ENCODE assay signal across 1 cellular context in the genomic region with DNA sequence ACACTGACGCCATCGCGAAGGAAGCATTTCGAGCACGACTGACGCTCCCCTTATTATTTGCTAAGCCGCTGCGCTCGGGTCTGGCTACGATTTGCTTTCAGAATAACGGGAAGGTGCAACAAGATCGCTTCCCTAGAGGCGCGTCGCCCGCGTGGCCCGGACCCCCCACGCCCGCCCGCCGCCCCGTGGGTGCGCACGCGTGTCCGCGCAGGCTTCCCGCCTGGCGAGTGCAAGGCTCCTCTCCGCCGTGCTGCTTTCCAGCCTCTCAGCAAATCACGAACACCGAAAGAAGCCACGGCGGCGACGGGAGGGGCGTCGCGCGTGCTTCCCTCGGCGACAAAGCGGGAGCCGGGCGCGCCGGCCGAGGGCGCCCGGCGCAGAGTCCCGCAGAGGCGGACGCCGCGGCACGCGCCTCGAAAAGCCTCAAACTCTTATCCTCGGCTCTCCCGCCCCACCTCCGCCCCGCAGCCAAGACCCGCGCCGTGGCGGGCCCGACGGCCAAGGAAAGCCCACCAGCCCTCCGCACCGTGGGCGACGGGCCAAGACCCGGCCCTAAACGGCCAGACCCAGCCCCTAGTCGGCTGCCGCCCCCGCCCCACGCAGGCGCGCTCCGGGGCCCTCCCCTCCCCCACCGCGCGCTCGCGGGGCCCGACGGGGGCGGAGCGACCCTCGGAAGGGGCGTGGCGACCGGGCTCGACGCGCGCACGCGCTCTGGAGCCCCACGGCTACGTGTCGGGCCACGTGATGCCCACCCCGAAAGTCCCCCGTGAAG.
TF ChIP-seq lines count a peak whose summit lies in the region.

No MANE protein-coding gene starts in this region.

TF ChIP-seq in HepG2, 621 proteins besides CTCF, POLR2A, EP300 and RAD21 (continued from another document and continues in another):
- TF ChIP-seq, protein P1, sequence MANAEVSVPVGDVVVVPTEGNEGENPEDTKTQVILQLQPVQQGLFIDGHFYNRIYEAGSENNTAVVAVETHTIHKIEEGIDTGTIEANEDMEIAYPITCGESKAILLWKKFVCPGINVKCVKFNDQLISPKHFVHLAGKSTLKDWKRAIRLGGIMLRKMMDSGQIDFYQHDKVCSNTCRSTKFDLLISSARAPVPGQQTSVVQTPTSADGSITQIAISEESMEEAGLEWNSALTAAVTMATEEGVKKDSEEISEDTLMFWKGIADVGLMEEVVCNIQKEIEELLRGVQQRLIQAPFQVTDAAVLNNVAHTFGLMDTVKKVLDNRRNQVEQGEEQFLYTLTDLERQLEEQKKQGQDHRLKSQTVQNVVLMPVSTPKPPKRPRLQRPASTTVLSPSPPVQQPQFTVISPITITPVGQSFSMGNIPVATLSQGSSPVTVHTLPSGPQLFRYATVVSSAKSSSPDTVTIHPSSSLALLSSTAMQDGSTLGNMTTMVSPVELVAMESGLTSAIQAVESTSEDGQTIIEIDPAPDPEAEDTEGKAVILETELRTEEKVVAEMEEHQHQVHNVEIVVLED (CRISPR knock-in tag; IDR thresholded peaks at IDR 0.05; ENCODE audit: borderline replicate concordance), result peak; percentile 38
- no peak for TF ChIP-seq GATA4 (IDR thresholded peaks at IDR 0.05; ENCODE audit: borderline replicate concordance, low read depth)
- no peak for TF ChIP-seq ZNF577 (CRISPR knock-in tag; IDR thresholded peaks at IDR 0.05; ENCODE audit: borderline replicate concordance, low read depth)
- peak; percentile 79 for TF ChIP-seq AGO1 (IDR thresholded peaks at IDR 0.05; ENCODE audit: low read depth, low read length, poor library complexity, severe bottlenecking)
- TF ChIP-seq, protein P2, sequence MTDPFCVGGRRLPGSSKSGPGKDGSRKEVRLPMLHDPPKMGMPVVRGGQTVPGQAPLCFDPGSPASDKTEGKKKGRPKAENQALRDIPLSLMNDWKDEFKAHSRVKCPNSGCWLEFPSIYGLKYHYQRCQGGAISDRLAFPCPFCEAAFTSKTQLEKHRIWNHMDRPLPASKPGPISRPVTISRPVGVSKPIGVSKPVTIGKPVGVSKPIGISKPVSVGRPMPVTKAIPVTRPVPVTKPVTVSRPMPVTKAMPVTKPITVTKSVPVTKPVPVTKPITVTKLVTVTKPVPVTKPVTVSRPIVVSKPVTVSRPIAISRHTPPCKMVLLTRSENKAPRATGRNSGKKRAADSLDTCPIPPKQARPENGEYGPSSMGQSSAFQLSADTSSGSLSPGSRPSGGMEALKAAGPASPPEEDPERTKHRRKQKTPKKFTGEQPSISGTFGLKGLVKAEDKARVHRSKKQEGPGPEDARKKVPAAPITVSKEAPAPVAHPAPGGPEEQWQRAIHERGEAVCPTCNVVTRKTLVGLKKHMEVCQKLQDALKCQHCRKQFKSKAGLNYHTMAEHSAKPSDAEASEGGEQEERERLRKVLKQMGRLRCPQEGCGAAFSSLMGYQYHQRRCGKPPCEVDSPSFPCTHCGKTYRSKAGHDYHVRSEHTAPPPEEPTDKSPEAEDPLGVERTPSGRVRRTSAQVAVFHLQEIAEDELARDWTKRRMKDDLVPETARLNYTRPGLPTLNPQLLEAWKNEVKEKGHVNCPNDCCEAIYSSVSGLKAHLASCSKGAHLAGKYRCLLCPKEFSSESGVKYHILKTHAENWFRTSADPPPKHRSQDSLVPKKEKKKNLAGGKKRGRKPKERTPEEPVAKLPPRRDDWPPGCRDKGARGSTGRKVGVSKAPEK (CRISPR knock-in tag; IDR thresholded peaks at IDR 0.05; ENCODE audit: borderline replicate concordance), result no peak
- peak; percentile 94 for TF ChIP-seq ZIK1 (CRISPR knock-in tag; IDR thresholded peaks at IDR 0.05; ENCODE audit: borderline replicate concordance, low read depth)
- TF ChIP-seq ZNF816 (CRISPR knock-in tag; IDR thresholded peaks at IDR 0.05; ENCODE audit: borderline replicate concordance), result peak; percentile 97
- TF ChIP-seq HOXA9 (CRISPR knock-in tag; IDR thresholded peaks at IDR 0.05; ENCODE audit: borderline replicate concordance), result no peak
- TF ChIP-seq ZNF260 (CRISPR knock-in tag; IDR thresholded peaks at IDR 0.05; ENCODE audit: borderline replicate concordance, low read depth), result no peak
- peak; percentile 76; the same call in 1 of the 2 replicates for TF ChIP-seq ZNF205 (CRISPR knock-in tag; IDR thresholded peaks at IDR 0.05)
- TF ChIP-seq, protein P3, sequence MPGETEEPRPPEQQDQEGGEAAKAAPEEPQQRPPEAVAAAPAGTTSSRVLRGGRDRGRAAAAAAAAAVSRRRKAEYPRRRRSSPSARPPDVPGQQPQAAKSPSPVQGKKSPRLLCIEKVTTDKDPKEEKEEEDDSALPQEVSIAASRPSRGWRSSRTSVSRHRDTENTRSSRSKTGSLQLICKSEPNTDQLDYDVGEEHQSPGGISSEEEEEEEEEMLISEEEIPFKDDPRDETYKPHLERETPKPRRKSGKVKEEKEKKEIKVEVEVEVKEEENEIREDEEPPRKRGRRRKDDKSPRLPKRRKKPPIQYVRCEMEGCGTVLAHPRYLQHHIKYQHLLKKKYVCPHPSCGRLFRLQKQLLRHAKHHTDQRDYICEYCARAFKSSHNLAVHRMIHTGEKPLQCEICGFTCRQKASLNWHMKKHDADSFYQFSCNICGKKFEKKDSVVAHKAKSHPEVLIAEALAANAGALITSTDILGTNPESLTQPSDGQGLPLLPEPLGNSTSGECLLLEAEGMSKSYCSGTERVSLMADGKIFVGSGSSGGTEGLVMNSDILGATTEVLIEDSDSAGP (CRISPR knock-in tag; IDR thresholded peaks at IDR 0.05; ENCODE audit: borderline replicate concordance), result peak; percentile 89
- TF ChIP-seq CREM (IDR thresholded peaks at IDR 0.05), result no peak
- TF ChIP-seq CREM (CRISPR knock-in tag; IDR thresholded peaks at IDR 0.05), result no peak
- TF ChIP-seq, protein P4, sequence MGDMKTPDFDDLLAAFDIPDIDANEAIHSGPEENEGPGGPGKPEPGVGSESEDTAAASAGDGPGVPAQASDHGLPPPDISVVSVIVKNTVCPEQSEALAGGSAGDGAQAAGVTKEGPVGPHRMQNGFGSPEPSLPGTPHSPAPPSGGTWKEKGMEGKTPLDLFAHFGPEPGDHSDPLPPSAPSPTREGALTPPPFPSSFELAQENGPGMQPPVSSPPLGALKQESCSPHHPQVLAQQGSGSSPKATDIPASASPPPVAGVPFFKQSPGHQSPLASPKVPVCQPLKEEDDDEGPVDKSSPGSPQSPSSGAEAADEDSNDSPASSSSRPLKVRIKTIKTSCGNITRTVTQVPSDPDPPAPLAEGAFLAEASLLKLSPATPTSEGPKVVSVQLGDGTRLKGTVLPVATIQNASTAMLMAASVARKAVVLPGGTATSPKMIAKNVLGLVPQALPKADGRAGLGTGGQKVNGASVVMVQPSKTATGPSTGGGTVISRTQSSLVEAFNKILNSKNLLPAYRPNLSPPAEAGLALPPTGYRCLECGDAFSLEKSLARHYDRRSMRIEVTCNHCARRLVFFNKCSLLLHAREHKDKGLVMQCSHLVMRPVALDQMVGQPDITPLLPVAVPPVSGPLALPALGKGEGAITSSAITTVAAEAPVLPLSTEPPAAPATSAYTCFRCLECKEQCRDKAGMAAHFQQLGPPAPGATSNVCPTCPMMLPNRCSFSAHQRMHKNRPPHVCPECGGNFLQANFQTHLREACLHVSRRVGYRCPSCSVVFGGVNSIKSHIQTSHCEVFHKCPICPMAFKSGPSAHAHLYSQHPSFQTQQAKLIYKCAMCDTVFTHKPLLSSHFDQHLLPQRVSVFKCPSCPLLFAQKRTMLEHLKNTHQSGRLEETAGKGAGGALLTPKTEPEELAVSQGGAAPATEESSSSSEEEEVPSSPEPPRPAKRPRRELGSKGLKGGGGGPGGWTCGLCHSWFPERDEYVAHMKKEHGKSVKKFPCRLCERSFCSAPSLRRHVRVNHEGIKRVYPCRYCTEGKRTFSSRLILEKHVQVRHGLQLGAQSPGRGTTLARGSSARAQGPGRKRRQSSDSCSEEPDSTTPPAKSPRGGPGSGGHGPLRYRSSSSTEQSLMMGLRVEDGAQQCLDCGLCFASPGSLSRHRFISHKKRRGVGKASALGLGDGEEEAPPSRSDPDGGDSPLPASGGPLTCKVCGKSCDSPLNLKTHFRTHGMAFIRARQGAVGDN (CRISPR knock-in tag; IDR thresholded peaks at IDR 0.05), result peak; percentile 95
- TF ChIP-seq, protein P5, sequence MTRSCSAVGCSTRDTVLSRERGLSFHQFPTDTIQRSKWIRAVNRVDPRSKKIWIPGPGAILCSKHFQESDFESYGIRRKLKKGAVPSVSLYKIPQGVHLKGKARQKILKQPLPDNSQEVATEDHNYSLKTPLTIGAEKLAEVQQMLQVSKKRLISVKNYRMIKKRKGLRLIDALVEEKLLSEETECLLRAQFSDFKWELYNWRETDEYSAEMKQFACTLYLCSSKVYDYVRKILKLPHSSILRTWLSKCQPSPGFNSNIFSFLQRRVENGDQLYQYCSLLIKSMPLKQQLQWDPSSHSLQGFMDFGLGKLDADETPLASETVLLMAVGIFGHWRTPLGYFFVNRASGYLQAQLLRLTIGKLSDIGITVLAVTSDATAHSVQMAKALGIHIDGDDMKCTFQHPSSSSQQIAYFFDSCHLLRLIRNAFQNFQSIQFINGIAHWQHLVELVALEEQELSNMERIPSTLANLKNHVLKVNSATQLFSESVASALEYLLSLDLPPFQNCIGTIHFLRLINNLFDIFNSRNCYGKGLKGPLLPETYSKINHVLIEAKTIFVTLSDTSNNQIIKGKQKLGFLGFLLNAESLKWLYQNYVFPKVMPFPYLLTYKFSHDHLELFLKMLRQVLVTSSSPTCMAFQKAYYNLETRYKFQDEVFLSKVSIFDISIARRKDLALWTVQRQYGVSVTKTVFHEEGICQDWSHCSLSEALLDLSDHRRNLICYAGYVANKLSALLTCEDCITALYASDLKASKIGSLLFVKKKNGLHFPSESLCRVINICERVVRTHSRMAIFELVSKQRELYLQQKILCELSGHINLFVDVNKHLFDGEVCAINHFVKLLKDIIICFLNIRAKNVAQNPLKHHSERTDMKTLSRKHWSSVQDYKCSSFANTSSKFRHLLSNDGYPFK (CRISPR knock-in tag; IDR thresholded peaks at IDR 0.05; ENCODE audit: borderline replicate concordance), result no peak
- no peak; the same call in 1 of the 2 replicates for TF ChIP-seq ZNF792 (CRISPR knock-in tag; IDR thresholded peaks at IDR 0.05)
- TF ChIP-seq, protein P6, sequence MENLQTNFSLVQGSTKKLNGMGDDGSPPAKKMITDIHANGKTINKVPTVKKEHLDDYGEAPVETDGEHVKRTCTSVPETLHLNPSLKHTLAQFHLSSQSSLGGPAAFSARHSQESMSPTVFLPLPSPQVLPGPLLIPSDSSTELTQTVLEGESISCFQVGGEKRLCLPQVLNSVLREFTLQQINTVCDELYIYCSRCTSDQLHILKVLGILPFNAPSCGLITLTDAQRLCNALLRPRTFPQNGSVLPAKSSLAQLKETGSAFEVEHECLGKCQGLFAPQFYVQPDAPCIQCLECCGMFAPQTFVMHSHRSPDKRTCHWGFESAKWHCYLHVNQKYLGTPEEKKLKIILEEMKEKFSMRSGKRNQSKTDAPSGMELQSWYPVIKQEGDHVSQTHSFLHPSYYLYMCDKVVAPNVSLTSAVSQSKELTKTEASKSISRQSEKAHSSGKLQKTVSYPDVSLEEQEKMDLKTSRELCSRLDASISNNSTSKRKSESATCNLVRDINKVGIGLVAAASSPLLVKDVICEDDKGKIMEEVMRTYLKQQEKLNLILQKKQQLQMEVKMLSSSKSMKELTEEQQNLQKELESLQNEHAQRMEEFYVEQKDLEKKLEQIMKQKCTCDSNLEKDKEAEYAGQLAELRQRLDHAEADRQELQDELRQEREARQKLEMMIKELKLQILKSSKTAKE (CRISPR knock-in tag; IDR thresholded peaks at IDR 0.05; ENCODE audit: borderline replicate concordance), result peak; percentile 42; the same call in 1 of the 2 replicates
- TF ChIP-seq, protein P7, sequence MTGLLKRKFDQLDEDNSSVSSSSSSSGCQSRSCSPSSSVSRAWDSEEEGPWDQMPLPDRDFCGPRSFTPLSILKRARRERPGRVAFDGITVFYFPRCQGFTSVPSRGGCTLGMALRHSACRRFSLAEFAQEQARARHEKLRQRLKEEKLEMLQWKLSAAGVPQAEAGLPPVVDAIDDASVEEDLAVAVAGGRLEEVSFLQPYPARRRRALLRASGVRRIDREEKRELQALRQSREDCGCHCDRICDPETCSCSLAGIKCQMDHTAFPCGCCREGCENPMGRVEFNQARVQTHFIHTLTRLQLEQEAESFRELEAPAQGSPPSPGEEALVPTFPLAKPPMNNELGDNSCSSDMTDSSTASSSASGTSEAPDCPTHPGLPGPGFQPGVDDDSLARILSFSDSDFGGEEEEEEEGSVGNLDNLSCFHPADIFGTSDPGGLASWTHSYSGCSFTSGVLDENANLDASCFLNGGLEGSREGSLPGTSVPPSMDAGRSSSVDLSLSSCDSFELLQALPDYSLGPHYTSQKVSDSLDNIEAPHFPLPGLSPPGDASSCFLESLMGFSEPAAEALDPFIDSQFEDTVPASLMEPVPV (CRISPR knock-in tag; IDR thresholded peaks at IDR 0.05), result 0 out of 2 replicates have a peak, but pooled peaks have one; percentile 61
- TF ChIP-seq HNRNPL (IDR thresholded peaks at IDR 0.05; ENCODE audit: low read depth, low read length), result no peak
- TF ChIP-seq, protein P8, sequence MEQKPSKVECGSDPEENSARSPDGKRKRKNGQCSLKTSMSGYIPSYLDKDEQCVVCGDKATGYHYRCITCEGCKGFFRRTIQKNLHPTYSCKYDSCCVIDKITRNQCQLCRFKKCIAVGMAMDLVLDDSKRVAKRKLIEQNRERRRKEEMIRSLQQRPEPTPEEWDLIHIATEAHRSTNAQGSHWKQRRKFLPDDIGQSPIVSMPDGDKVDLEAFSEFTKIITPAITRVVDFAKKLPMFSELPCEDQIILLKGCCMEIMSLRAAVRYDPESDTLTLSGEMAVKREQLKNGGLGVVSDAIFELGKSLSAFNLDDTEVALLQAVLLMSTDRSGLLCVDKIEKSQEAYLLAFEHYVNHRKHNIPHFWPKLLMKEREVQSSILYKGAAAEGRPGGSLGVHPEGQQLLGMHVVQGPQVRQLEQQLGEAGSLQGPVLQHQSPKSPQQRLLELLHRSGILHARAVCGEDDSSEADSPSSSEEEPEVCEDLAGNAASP (CRISPR knock-in tag; IDR thresholded peaks at IDR 0.05; ENCODE audit: borderline replicate concordance), result no peak; the same call in 1 of the 2 replicates
- TF ChIP-seq HOXA5 (CRISPR knock-in tag; IDR thresholded peaks at IDR 0.05), result 0 out of 2 replicates have a peak, but pooled peaks have one; percentile 18
- TF ChIP-seq SP1 (IDR thresholded peaks at IDR 0.05), result no peak
- peak; percentile 75 for TF ChIP-seq SP1 (CRISPR knock-in tag; IDR thresholded peaks at IDR 0.05)
- TF ChIP-seq ZFP82 (CRISPR knock-in tag; IDR thresholded peaks at IDR 0.05; ENCODE audit: borderline replicate concordance), result peak; percentile 99
- TF ChIP-seq, protein P9, sequence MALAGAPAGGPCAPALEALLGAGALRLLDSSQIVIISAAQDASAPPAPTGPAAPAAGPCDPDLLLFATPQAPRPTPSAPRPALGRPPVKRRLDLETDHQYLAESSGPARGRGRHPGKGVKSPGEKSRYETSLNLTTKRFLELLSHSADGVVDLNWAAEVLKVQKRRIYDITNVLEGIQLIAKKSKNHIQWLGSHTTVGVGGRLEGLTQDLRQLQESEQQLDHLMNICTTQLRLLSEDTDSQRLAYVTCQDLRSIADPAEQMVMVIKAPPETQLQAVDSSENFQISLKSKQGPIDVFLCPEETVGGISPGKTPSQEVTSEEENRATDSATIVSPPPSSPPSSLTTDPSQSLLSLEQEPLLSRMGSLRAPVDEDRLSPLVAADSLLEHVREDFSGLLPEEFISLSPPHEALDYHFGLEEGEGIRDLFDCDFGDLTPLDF (CRISPR knock-in tag; IDR thresholded peaks at IDR 0.05), result no peak
- no peak for TF ChIP-seq TRIM24 (CRISPR knock-in tag; IDR thresholded peaks at IDR 0.05)
- TF ChIP-seq ZNF451 (CRISPR knock-in tag; IDR thresholded peaks at IDR 0.05), result peak; percentile 28; the same call in 1 of the 2 replicates
- TF ChIP-seq AGO2 (optimal IDR thresholded peaks at IDR 0.05; ENCODE audit: low read depth, low read length), result peak; percentile 100
- TF ChIP-seq, protein P10, sequence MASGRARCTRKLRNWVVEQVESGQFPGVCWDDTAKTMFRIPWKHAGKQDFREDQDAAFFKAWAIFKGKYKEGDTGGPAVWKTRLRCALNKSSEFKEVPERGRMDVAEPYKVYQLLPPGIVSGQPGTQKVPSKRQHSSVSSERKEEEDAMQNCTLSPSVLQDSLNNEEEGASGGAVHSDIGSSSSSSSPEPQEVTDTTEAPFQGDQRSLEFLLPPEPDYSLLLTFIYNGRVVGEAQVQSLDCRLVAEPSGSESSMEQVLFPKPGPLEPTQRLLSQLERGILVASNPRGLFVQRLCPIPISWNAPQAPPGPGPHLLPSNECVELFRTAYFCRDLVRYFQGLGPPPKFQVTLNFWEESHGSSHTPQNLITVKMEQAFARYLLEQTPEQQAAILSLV (CRISPR knock-in tag; IDR thresholded peaks at IDR 0.05; ENCODE audit: borderline replicate concordance), result peak; percentile 84; the same call in 1 of the 2 replicates
